ENCODE assay signal across 11 cellular contexts in genomic region chr11:68340003-68340767, GRCh38. TPM values are rescaled to one million over a fixed set of nuclear protein-coding genes. Genes with fewer than 3 reads are reported as not detected.
DNase-seq lines count a peak whose midpoint lies in the region; ATAC-seq, FAIRE-seq and TF ChIP-seq lines count a peak whose summit lies in the region.
"Had no signal": no experiment of that assay in that cellular context is flagged by ENCODE, and none has a peak within 500 bp of the region (broad histone marks: within the 10 kb centered on the region; RNA-seq: fewer than 3 reads in every experiment).

No MANE protein-coding gene starts in this region.

- H3K27me3 Mint-ChIP-seq in activated naive CD4-positive, alpha-beta T cell treated with anti-CD3 and anti-CD28 coated beads for 36 hours (ENCODE audit: low read depth) = no peaks in the 10 kb centered on the region
- no peaks in the 10 kb centered on the region for H3K27me3 Mint-ChIP-seq in stimulated activated naive CD8-positive, alpha-beta T cell treated with anti-CD3 and anti-CD28 coated beads, Interleukin-15, amount 100 ng/mL, for 72 hours

- H3K27ac Mint-ChIP-seq in activated naive CD4-positive, alpha-beta T cell treated with anti-CD3 and anti-CD28 coated beads for 36 hours = no peak overlapping the region
- H3K27ac Mint-ChIP-seq in stimulated activated naive CD8-positive, alpha-beta T cell treated with anti-CD3 and anti-CD28 coated beads, Interleukin-15, amount 100 ng/mL, for 72 hours = peak overlapping the region; percentile 19 to 25

- TF ChIP-seq RAD21 in GM12878 (IDR thresholded peaks at IDR 0.05; ENCODE audit: insufficient read depth, low read depth, low read length) = no peak

- H3K9me3 ChIP-seq in PC-9 (ENCODE audit: insufficient read depth, low read depth) (no peaks in the 10 kb centered on the region), GM12878 (replicated peaks; ENCODE audit: control insufficient read depth, insufficient read depth, low read length) (no peaks in the 10 kb centered on the region; the same call in 2 of the 3 replicates)
- H3K9me3 ChIP-seq: vagina had no signal

- H3K4me1 ChIP-seq in PC-9 (replicated peaks; ENCODE audit: insufficient read depth) (peaks cover 74% of the 10 kb centered on the region), GM12878 (ENCODE audit: control insufficient read depth, insufficient read depth, low read length) (peaks cover 12% of the 10 kb centered on the region)

- H3K79me2 ChIP-seq in PC-9 (ENCODE audit: low read depth) (peaks cover 92% of the 10 kb centered on the region), GM12878 (ENCODE audit: control insufficient read depth, insufficient read depth, low read length) (peaks cover 5% of the 10 kb centered on the region; the same call in 1 of the 2 replicates)

- H2AFZ ChIP-seq in PC-9 (no peak overlapping the region), GM12878 (ENCODE audit: control insufficient read depth, low read depth, low read length) (no peak overlapping the region)

- H3K9ac ChIP-seq in GM12878 (ENCODE audit: control insufficient read depth, insufficient read depth, low read length) = no peak overlapping the region

- SMC1A ChIA-PET in GM12878 (lab: Charles Lee; ENCODE audit: uncharacterized antibody, unreplicated experiment) = interaction anchor here (0.6 to 1.9 kb wide), 4 partner anchors 26 to 74 kb away, joined by 3 to 4 read pairs (median 3); no protein-coding TSS in a partner anchor

- POLR2A ChIA-PET in PC-9 (lab: Charles Lee; ENCODE audit: unreplicated experiment) (interaction anchor here (0.5 to 0.7 kb wide), 2 partner anchors 83 to 837 kb away, joined by 4 to 5 read pairs; no protein-coding TSS in a partner anchor), GM12878 (lab: Charles Lee) (interaction anchor here (0.8 kb wide), 1 partner anchor 74 kb away, joined by 3 read pairs; no protein-coding TSS in a partner anchor)

- no peak for TF ChIP-seq CTCF in PC-9 (conservative IDR thresholded peaks at IDR 0.05)
- no peak for TF ChIP-seq CTCF in GM12878 (IDR thresholded peaks at IDR 0.05 in 2 of 3, conservative IDR thresholded peaks at IDR 0.05 in 1 of 3; ENCODE audit: control insufficient read depth in 2 of 3, extremely low read depth in 1 of 3, insufficient read depth in 1 of 3, low read depth in 3 of 3, low read length in 3 of 3)

- H3F3A ChIP-seq in PC-9 (ENCODE audit: insufficient read depth, low read depth) = peaks cover 76% of the 10 kb centered on the region

- H3K4me1 Mint-ChIP-seq in activated naive CD4-positive, alpha-beta T cell treated with anti-CD3 and anti-CD28 coated beads for 36 hours (ENCODE audit: low read depth) = peaks cover 33% of the 10 kb centered on the region
- peaks cover 60% of the 10 kb centered on the region for H3K4me1 Mint-ChIP-seq in stimulated activated naive CD8-positive, alpha-beta T cell treated with anti-CD3 and anti-CD28 coated beads, Interleukin-15, amount 100 ng/mL, for 72 hours

- WGBS in GM12878 (ENCODE audit: insufficient coverage, insufficient replicate concordance, low lambda C conversion rate, missing lambda C conversion rate) = 55% methylated on average over 16 of the region's 16 CpGs

- CTCF ChIA-PET in activated naive CD4-positive, alpha-beta T cell treated with anti-CD3 and anti-CD28 coated beads for 36 hours (lab: Charles Lee) = interaction anchor here (1.8 kb wide), 1 partner anchor 43 kb away, joined by 4 read pairs; no protein-coding TSS in a partner anchor
- CTCF ChIA-PET in PC-9 (lab: Charles Lee) = no interaction called here
- CTCF ChIA-PET in GM12878 (lab: Yijun Ruan, JAX) = interaction anchor here (1.0 to 1.5 kb wide), 4 partner anchors 12 to 82 kb away, joined by 3 read pairs; no protein-coding TSS in a partner anchor

- DNase-seq in activated naive CD4-positive, alpha-beta T cell treated with anti-CD3 and anti-CD28 coated beads for 36 hours = peak; percentile 44
- DNase-seq in activated naive CD4-positive, alpha-beta T cell treated with anti-CD3 and anti-CD28 coated beads, Interleukin-2, amount 50 U/mL, for 16 hours = no peak
- DNase-seq in PC-9 (no peak), GM12878 (ENCODE audit: low read depth, low spot score) (peak; percentile 44), amygdala (lab: John Stamatoyannopoulos, UW) (no peak)
- peak in 1 of 2 donors; percentile 43 for DNase-seq in stimulated activated naive CD8-positive, alpha-beta T cell treated with anti-CD3 and anti-CD28 coated beads, Interleukin-15, amount 100 ng/mL, for 72 hours
- DNase-seq: AML-193 had no signal

- no peaks in the 10 kb centered on the region for H3K36me3 Mint-ChIP-seq in activated naive CD4-positive, alpha-beta T cell treated with anti-CD3 and anti-CD28 coated beads for 36 hours (ENCODE audit: low read depth)

- peak overlapping the region; percentile 87 for H3K4me2 ChIP-seq in PC-9
- H3K4me2 ChIP-seq in GM12878 (ENCODE audit: control insufficient read depth, insufficient read depth) = 0 out of 2 replicates have a peak overlapping the region, but pooled peaks have one; percentile 21

- H3K36me3 ChIP-seq in PC-9 (ENCODE audit: low read depth) (no peaks in the 10 kb centered on the region), GM12878 (ENCODE audit: control insufficient read depth in 2 of 2, insufficient read depth in 2 of 2, low read length in 1 of 2) (no peaks in the 10 kb centered on the region; a peak in 1 of 4 replicates)
- H3K36me3 ChIP-seq: vagina had no signal

- peak; percentile 74 for FAIRE-seq in GM12878 (lab: Jason Lieb, UNC)
- FAIRE-seq: HTR-8/SVneo had no signal

- no TSS peak for BruUV-seq in PC-9 (replicated peaks; lab: Mats Ljungman, UMichigan)
- no TSS peak for BruUV-seq in GM12878 (replicated peaks; lab: Mats Ljungman, UMichigan)

- H4K20me1 ChIP-seq in PC-9 (ENCODE audit: insufficient read depth) (peaks cover 27% of the 10 kb centered on the region), GM12878 (ENCODE audit: control insufficient read depth, insufficient read depth) (no peaks in the 10 kb centered on the region)

- no peak overlapping the region for H3K4me3 Mint-ChIP-seq in activated naive CD4-positive, alpha-beta T cell treated with anti-CD3 and anti-CD28 coated beads for 36 hours
- peak overlapping the region in 1 of 2 donors; percentile 31 for H3K4me3 Mint-ChIP-seq in stimulated activated naive CD8-positive, alpha-beta T cell treated with anti-CD3 and anti-CD28 coated beads, Interleukin-15, amount 100 ng/mL, for 72 hours

- no peak for TF ChIP-seq EP300 in GM12878 (IDR thresholded peaks at IDR 0.05; ENCODE audit: borderline replicate concordance in 1 of 2, control insufficient read depth in 1 of 2, low read depth in 2 of 2, low read length in 2 of 2)

- no peaks in the 10 kb centered on the region for H3K27me3 ChIP-seq in PC-9 (ENCODE audit: insufficient read depth, low read depth)
- no peaks in the 10 kb centered on the region for H3K27me3 ChIP-seq in GM12878 (replicated peaks in 1 of 2; ENCODE audit: control insufficient read depth in 2 of 2, insufficient read depth in 2 of 2, low read length in 1 of 2)
- H3K27me3 ChIP-seq: vagina had no signal

- H3K9me2 ChIP-seq in PC-9 (ENCODE audit: insufficient read depth) = no peaks in the 10 kb centered on the region

- intact Hi-C loops in activated naive CD4-positive, alpha-beta T cell treated with anti-CD3 and anti-CD28 coated beads for 36 hours (cut with micrococcal nuclease) = no loop called here
- intact Hi-C loops in PC-9 (cut with micrococcal nuclease; ENCODE audit: unreplicated experiment) (loop anchor here (5.0 kb wide), 2 partner anchors 38 to 68 kb away; partner anchors contain the start of gene C11orf24), GM12878 (cut with micrococcal nuclease; ENCODE audit: unreplicated experiment) (loop anchor here (1.0 to 2.0 kb wide), 2 partner anchors 31 to 44 kb away; no protein-coding TSS in a partner anchor)

- ATAC-seq in GM12878 = peak; percentile 96
- peak; percentile 91 for ATAC-seq in stimulated activated naive CD8-positive, alpha-beta T cell treated with anti-CD3 and anti-CD28 coated beads, Interleukin-15, amount 100 ng/mL, for 72 hours
- no peak for ATAC-seq in HG02678 (IDR thresholded peaks at IDR 0.05; ENCODE audit: unreplicated experiment)
- no peak for ATAC-seq in HG02610 (IDR thresholded peaks at IDR 0.05; ENCODE audit: unreplicated experiment)

- H3K27ac ChIP-seq in PC-9 (peak overlapping the region; percentile 89), GM12878 (ENCODE audit: control insufficient read depth, insufficient read depth) (no peak overlapping the region)
- H3K27ac ChIP-seq: vagina had no signal

- H3K4me3 ChIP-seq in PC-9 (no peak overlapping the region; the same call in 1 of the 2 replicates), GM12878 (no peak overlapping the region)
- H3K4me3 ChIP-seq: vagina had no signal

- no peaks in the 10 kb centered on the region for H3K9me3 Mint-ChIP-seq in activated naive CD4-positive, alpha-beta T cell treated with anti-CD3 and anti-CD28 coated beads for 36 hours
- H3K9me3 Mint-ChIP-seq in stimulated activated naive CD8-positive, alpha-beta T cell treated with anti-CD3 and anti-CD28 coated beads, Interleukin-15, amount 100 ng/mL, for 72 hours = no peaks in the 10 kb centered on the region

- in situ Hi-C loops in GM12878 (cut with MboI) = no loop called here

- RAD21 ChIA-PET in GM12878 (lab: Charles Lee; ENCODE audit: unreplicated experiment) = interaction anchor here (0.9 to 2.4 kb wide), 3 partner anchors 30 to 58 kb away, joined by 3 to 11 read pairs (median 3); no protein-coding TSS in a partner anchor

- TF ChIP-seq POLR2A in GM12878 (IDR thresholded peaks at IDR 0.05; ENCODE audit: low read depth, low read length) = no peak

TF ChIP-seq in GM12878, 131 proteins besides CTCF, POLR2A, EP300 and RAD21 (continues in another document):
- TF ChIP-seq ZNF217 (IDR thresholded peaks at IDR 0.05) (peak; percentile 79), DPF2 (IDR thresholded peaks at IDR 0.05) (0 out of 2 replicates have a peak, but pooled peaks have one; percentile 28)

RNA-seq across cellular contexts. Expression of gene LRP5, which starts 27.8 kb away (rescaled TPM):
- total RNA-seq in activated naive CD4-positive, alpha-beta T cell treated with anti-CD3 and anti-CD28 coated beads for 36 hours = 10 to 100 TPM; 14.3 to 17.1 TPM
- total RNA-seq in PC-9 (2021) (112 and 129 TPM in 2 replicates), GM12878 (2014; rRNA removed) (13.1 and 15.7 TPM in 2 replicates), GM12878 (2014; rRNA removed; fragmentation: Illumina TruSeq; extraction: Trizol) (6.4 and 7.9 TPM in 2 replicates), GM12878 (2021) (31.9 and 34.0 TPM in 2 replicates)
- total RNA-seq in GM12878 (2013; cell fraction: nucleolus; rRNA removed) = 56.4 and 81.7 TPM in 2 replicates
- polyA plus RNA-seq in GM12878 (2011; ENCODE audit: low read depth) = 1.8 TPM
- polyA plus RNA-seq in GM12878 (2011; rRNA removed) (1.4 and 4.7 TPM in 2 replicates), GM12878 (2014; fragmentation: Illumina TruSeq; extraction: Trizol) (0.70 and 4.8 TPM in 2 replicates), GM12878 (2014; fragmentation: Nextera tagmentation; extraction: Ambion mirVana) (under 1 TPM; 0.37 to 0.97 TPM), GM12878 (2014; rRNA removed) (12.2 and 13.2 TPM in 2 replicates), GM12878 (2016; fragmentation: Nextera tagmentation; extraction: Ambion mirVana) (10 to 100 TPM in 1 of 2 experiments, 1 to 10 TPM in 1; 5.3 to 11.5 TPM)
- polyA plus RNA-seq in GM12878 (2011; cell fraction: cytosol; rRNA removed) = 7.2 and 8.4 TPM in 2 replicates
- 15.6 and 23.2 TPM in 2 replicates for polyA plus RNA-seq in GM12878 (2011; cell fraction: nucleus; rRNA removed)
- polyA plus RNA-seq in GM12878 (2012) = 7.5 and 10.0 TPM in 2 replicates
- polyA minus RNA-seq in GM12878 (2011; rRNA and poly(A)+ RNA removed) = 12.6 and 23.1 TPM in 2 replicates
- polyA minus RNA-seq in GM12878 (2011; cell fraction: cytosol; rRNA and poly(A)+ RNA removed) = 8.2 and 13.0 TPM in 2 replicates
- polyA minus RNA-seq in GM12878 (2011; cell fraction: nucleus; rRNA and poly(A)+ RNA removed) = 12.1 and 20.7 TPM in 2 replicates

Comparison
In these comparisons a context has a peak if more than half of its experiments do, and no peak if none do; other contexts are left out.
1. DNase-seq: peak in activated naive CD4-positive, alpha-beta T cell treated with anti-CD3 and anti-CD28 coated beads for 36 hours (single experiment) and GM12878 (single experiment); none in activated naive CD4-positive, alpha-beta T cell treated with anti-CD3 and anti-CD28 coated beads, Interleukin-2, amount 50 U/mL, for 16 hours (single experiment), PC-9 (0 of 2) and amygdala (0 of 56).
2. ATAC-seq: peak in GM12878 (single experiment) and stimulated activated naive CD8-positive, alpha-beta T cell treated with anti-CD3 and anti-CD28 coated beads, Interleukin-15, amount 100 ng/mL, for 72 hours (single experiment); none in HG02678 (single experiment) and HG02610 (single experiment).